9 cellular contexts compared by ENCODE assay signal in the genomic region with DNA sequence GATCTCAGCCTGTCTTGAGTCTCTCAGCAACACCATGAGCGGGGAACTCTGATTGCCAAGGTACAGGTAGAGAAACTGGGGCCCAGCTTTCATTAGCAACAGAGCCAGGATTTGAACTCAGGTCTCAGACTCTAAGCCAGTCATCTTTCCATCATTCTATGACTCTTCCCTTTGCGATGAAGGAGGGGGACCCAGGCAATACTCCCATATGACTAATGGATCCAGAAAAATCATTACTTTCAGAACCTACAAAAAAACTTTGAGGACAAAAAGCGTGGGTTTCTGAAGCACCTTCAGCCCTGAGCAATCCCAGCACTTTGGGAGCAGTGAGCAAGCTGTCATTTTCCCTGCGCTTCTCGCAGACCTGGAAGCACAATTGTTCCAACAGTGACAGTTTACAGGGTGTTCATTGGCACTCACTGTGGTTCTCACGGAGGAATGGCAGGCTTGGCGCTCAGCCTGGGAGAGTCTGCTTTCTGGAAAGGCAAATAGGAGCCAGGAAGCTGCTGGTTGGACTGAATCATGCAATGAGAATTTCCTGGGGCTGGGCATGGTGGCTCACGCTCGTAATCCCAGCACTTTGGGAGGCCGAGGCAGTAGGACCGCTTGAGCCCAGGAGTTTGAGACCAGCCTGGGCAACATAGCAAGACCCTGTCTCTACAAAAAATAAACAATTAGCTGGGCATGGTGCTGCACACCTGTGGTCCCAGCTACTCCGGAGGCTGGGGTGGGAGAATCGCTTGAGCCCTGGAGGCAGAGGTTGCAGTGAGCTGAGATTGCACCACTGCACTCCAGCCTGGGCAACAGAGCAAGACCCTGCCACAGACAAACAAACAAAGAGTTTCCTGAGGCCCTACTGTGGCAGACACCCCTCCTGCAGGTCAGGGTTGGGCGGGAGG. TPM values are rescaled to one million over a fixed set of nuclear protein-coding genes. Genes with fewer than 3 reads are reported as not detected.
DNase-seq lines count a peak whose midpoint lies in the region; ATAC-seq, FAIRE-seq and TF ChIP-seq lines count a peak whose summit lies in the region.
"Had no signal": no experiment of that assay in that cellular context is flagged by ENCODE, and none has a peak within 500 bp of the region (broad histone marks: within the 10 kb centered on the region; RNA-seq: fewer than 3 reads in every experiment).

No MANE protein-coding gene starts in this region.

- CTCF ChIA-PET in AG04449 (lab: Yijun Ruan, JAX) (interaction anchor here (0.9 to 7.2 kb wide), 13 partner anchors 9 to 137 kb away, joined by 3 to 206 read pairs (median 13); no protein-coding TSS in a partner anchor), MCF 10A (lab: Yijun Ruan, JAX) (interaction anchor here (0.6 to 7.0 kb wide), 5 partner anchors 33 to 193 kb away, joined by 3 to 112 read pairs (median 5); no protein-coding TSS in a partner anchor), HepG2 (lab: Yijun Ruan, JAX; ENCODE audit: low intra/inter-chr PET ratio, low total read pairs) (no interaction called here)

- H3K79me2 ChIP-seq in HepG2 (ENCODE audit: insufficient read depth, low read length): no peaks in the 10 kb centered on the region

- 37% methylated on average over 6 of the region's 14 CpGs for WGBS in HepG2 (ENCODE audit: low lambda C conversion rate)

- ATAC-seq in HepG2: peak; percentile 61
- no peak for ATAC-seq in HG02588 (IDR thresholded peaks at IDR 0.05; ENCODE audit: unreplicated experiment)

- H3K36me3 ChIP-seq in HepG2 (replicated peaks in 1 of 2; ENCODE audit: control insufficient read depth in 1 of 2, insufficient read depth in 2 of 2, low read length in 2 of 2): no peaks in the 10 kb centered on the region

- H3K27me3 Mint-ChIP-seq in MCF 10A (ENCODE audit: insufficient read depth, unreplicated experiment): no peaks in the 10 kb centered on the region

- peaks cover 51% of the 10 kb centered on the region for H3K4me1 ChIP-seq in HepG2 (ENCODE audit: insufficient read depth, low read length)

- H3K4me1 Mint-ChIP-seq in MCF 10A (ENCODE audit: insufficient read depth, unreplicated experiment): peaks cover 12% of the 10 kb centered on the region

- FAIRE-seq in HepG2 (lab: Jason Lieb, UNC) (no peak), urothelium cell line (lab: Jason Lieb, UNC) (peak; percentile 44)

- H3K4me3 ChIP-seq in AG04449 (ENCODE audit: low read depth, low read length) (no peak overlapping the region), HepG2 (replicated peaks in 1 of 3; ENCODE audit: insufficient read depth in 1 of 3, low read depth in 2 of 3, low read length in 3 of 3) (no peak overlapping the region; a peak in 1 of 6 replicates)

- no peaks in the 10 kb centered on the region for H3K9me3 ChIP-seq in HepG2 (ENCODE audit: low read length)

- no peak for TF ChIP-seq POLR2A in HepG2 (IDR thresholded peaks at IDR 0.05; ENCODE audit: insufficient read depth in 1 of 2, low read depth in 2 of 2, low read length in 2 of 2)

- in situ Hi-C loops in HepG2 (cut with HindIII; ENCODE audit: extremely low pct_ligation_motif_present, low pct_unique_long_range_greater_than_20kb): loop anchor here (5.0 kb wide), 1 partner anchor 64 kb away; no protein-coding TSS in a partner anchor

- no peaks in the 10 kb centered on the region for H4K20me1 ChIP-seq in HepG2 (ENCODE audit: insufficient read depth, low read length)

- TF ChIP-seq RAD21 in HepG2 (CRISPR knock-in tag; IDR thresholded peaks at IDR 0.05): no peak

- H3K27me3 ChIP-seq in HepG2 (ENCODE audit: control insufficient read depth in 1 of 2, insufficient read depth in 2 of 2, low read length in 2 of 2): peaks cover 0 to 8% of the 10 kb centered on the region in 2 experiments; a peak in 1 of 5 replicates

- H3K4me2 ChIP-seq in HepG2 (ENCODE audit: low read depth, low read length): peak overlapping the region; percentile 46

- no peak overlapping the region for H3K9ac ChIP-seq in HepG2 (ENCODE audit: insufficient read depth, low read depth, low read length)

- intact Hi-C loops in MCF 10A (cut with micrococcal nuclease): loop anchor here (5.0 kb wide), 2 partner anchors 114 to 129 kb away; no protein-coding TSS in a partner anchor
- intact Hi-C loops in HepG2 (cut with micrococcal nuclease; ENCODE audit: unreplicated experiment): no loop called here

- H3K4me3 Mint-ChIP-seq in MCF 10A (ENCODE audit: unreplicated experiment): peak overlapping the region; percentile 14
- H3K4me3 Mint-ChIP-seq: central memory CD8-positive, alpha-beta T cell had no signal

- H3K27ac Mint-ChIP-seq in MCF 10A (ENCODE audit: low read depth, unreplicated experiment): peak overlapping the region; percentile 70

- DNase-seq in AG04449 (ENCODE audit: low read depth, low spot score) (peak; percentile 86), LHCN-M2 (ENCODE audit: low read depth) (peak; percentile 89), MCF 10A (ENCODE audit: unreplicated experiment) (peak; percentile 98), HepG2 (ENCODE audit: low spot score) (peak; percentile 55), urothelium cell line (ENCODE audit: low spot score) (peak; percentile 88), KG1 (lab: John Stamatoyannopoulos, UW) (no peak)
- DNase-seq in activated CD4-positive, alpha-beta T cell treated with anti-CD3 and anti-CD28 coated beads, Interleukin-2, amount 50 U/mL, for 4 hours: no peak

- peaks cover 6% of the 10 kb centered on the region for H3K36me3 Mint-ChIP-seq in MCF 10A (ENCODE audit: insufficient read depth, unreplicated experiment)

- TF ChIP-seq EP300 in HepG2 (IDR thresholded peaks at IDR 0.05; ENCODE audit: low read depth in 2 of 2, low read length in 2 of 2) (no peak), HepG2 (CRISPR knock-in tag; IDR thresholded peaks at IDR 0.05; ENCODE audit: borderline replicate concordance) (no peak)

- H3K9me3 Mint-ChIP-seq in MCF 10A (ENCODE audit: unreplicated experiment): peaks cover 2% of the 10 kb centered on the region
- H3K9me3 Mint-ChIP-seq: central memory CD8-positive, alpha-beta T cell had no signal

- H2AFZ ChIP-seq in HepG2 (ENCODE audit: low read length): no peak overlapping the region

- TF ChIP-seq CTCF in AG04449 (IDR thresholded peaks at IDR 0.05; ENCODE audit: insufficient read depth, low read length, missing control alignments) (no peak), MCF 10A (IDR thresholded peaks at IDR 0.05; ENCODE audit: unreplicated experiment) (no peak), HepG2 (CRISPR knock-in tag; IDR thresholded peaks at IDR 0.05) (no peak)

- POLR2A ChIA-PET in AG04449 (lab: Yijun Ruan, JAX): interaction anchor here (0.6 to 1.0 kb wide), 4 partner anchors 21 to 108 kb away, joined by 3 to 4 read pairs (median 3); partner anchors contain the start of gene ENO1
- POLR2A ChIA-PET in MCF 10A (lab: Yijun Ruan, JAX): interaction anchor here (0.6 to 2.4 kb wide), 15 partner anchors 12 to 132 kb away, joined by 3 to 10 read pairs (median 4); partner anchors contain the start of gene ENO1
- POLR2A ChIA-PET in HepG2 (lab: Yijun Ruan, JAX): interaction anchor here (1.1 kb wide), 1 partner anchor 23 kb away, joined by 3 read pairs; no protein-coding TSS in a partner anchor

- H3K27ac ChIP-seq in HepG2 (ENCODE audit: extremely low read length, insufficient read depth, low read length): no peak overlapping the region

- no TSS peak for BruUV-seq in MCF 10A (replicated peaks; lab: Mats Ljungman, UMichigan)
- BruUV-seq in HepG2 (replicated peaks; lab: Mats Ljungman, UMichigan): no TSS peak

RNA-seq across cellular contexts. Expression of gene SLC2A7, which starts 40.1 kb away (rescaled TPM):
- total RNA-seq in LHCN-M2 (2014; rRNA removed): not detected in 2 replicates
- polyA plus RNA-seq in LHCN-M2 (2012): not detected
- total RNA-seq in MCF 10A (2022): not detected in 2 replicates
- not detected in 2 replicates for total RNA-seq in HepG2 (2016; rRNA removed; fragmentation: Illumina TruSeq; extraction: Trizol)
- not detected in 2 replicates for total RNA-seq in HepG2 (2016; cell fraction: cytosol; rRNA removed; fragmentation: Illumina TruSeq; extraction: Trizol; ENCODE audit: low read depth)
- not detected in 2 replicates for total RNA-seq in HepG2 (2016; cell fraction: insoluble cytoplasmic fraction; rRNA removed; fragmentation: Illumina TruSeq; extraction: Trizol)
- total RNA-seq in HepG2 (2016; cell fraction: membrane; rRNA removed; fragmentation: Illumina TruSeq; extraction: Trizol): not detected in 2 replicates
- total RNA-seq in HepG2 (2016; cell fraction: nucleus; rRNA removed; fragmentation: Illumina TruSeq; extraction: Trizol): not detected in 2 replicates
- not detected in 2 replicates for polyA plus RNA-seq in HepG2 (2011; rRNA removed)
- polyA plus RNA-seq in HepG2 (2011; cell fraction: cytosol; rRNA removed): not detected in 2 replicates
- not detected in 2 replicates for polyA plus RNA-seq in HepG2 (2011; cell fraction: nucleus; rRNA removed)
- polyA plus RNA-seq in HepG2 (2012): not detected in 2 replicates
- not detected in 2 replicates for polyA plus RNA-seq in HepG2 (2016; cell fraction: cytosol; fragmentation: Illumina TruSeq; extraction: Trizol; ENCODE audit: low read depth)
- not detected in 2 replicates for polyA plus RNA-seq in HepG2 (2016; cell fraction: insoluble cytoplasmic fraction; fragmentation: Illumina TruSeq; extraction: Trizol; ENCODE audit: low read depth)
- not detected in 2 replicates for polyA plus RNA-seq in HepG2 (2016; cell fraction: membrane; fragmentation: Illumina TruSeq; extraction: Trizol; ENCODE audit: low read depth)
- not detected in 2 replicates for polyA plus RNA-seq in HepG2 (2016; cell fraction: nucleus; fragmentation: Illumina TruSeq; extraction: Trizol; ENCODE audit: insufficient read depth, low read depth)
- polyA minus RNA-seq in HepG2 (2011; rRNA and poly(A)+ RNA removed; ENCODE audit: low replicate concordance): not detected in 2 replicates
- not detected in 2 replicates for polyA minus RNA-seq in HepG2 (2011; cell fraction: cytosol; rRNA and poly(A)+ RNA removed)
- polyA minus RNA-seq in HepG2 (2011; cell fraction: nucleus; rRNA and poly(A)+ RNA removed): not detected in 2 replicates

RNA-seq across cellular contexts. Expression of gene CA6, which starts 40.5 kb away (rescaled TPM):
- total RNA-seq in LHCN-M2 (2014; rRNA removed) (not detected in 2 replicates), MCF 10A (2022) (not detected in 2 replicates), HepG2 (2016; rRNA removed; fragmentation: Illumina TruSeq; extraction: Trizol) (not detected in 2 replicates)
- polyA plus RNA-seq in LHCN-M2 (2012): not detected
- not detected in 2 replicates for total RNA-seq in HepG2 (2016; cell fraction: cytosol; rRNA removed; fragmentation: Illumina TruSeq; extraction: Trizol; ENCODE audit: low read depth)
- total RNA-seq in HepG2 (2016; cell fraction: insoluble cytoplasmic fraction; rRNA removed; fragmentation: Illumina TruSeq; extraction: Trizol): not detected in 2 replicates
- total RNA-seq in HepG2 (2016; cell fraction: membrane; rRNA removed; fragmentation: Illumina TruSeq; extraction: Trizol): not detected in 2 replicates
- not detected in 2 replicates for total RNA-seq in HepG2 (2016; cell fraction: nucleus; rRNA removed; fragmentation: Illumina TruSeq; extraction: Trizol)
- polyA plus RNA-seq in HepG2 (2011; rRNA removed): not detected in 2 replicates
- not detected in 2 replicates for polyA plus RNA-seq in HepG2 (2011; cell fraction: cytosol; rRNA removed)
- not detected in 2 replicates for polyA plus RNA-seq in HepG2 (2011; cell fraction: nucleus; rRNA removed)
- polyA plus RNA-seq in HepG2 (2012): not detected in 2 replicates
- not detected in 2 replicates for polyA plus RNA-seq in HepG2 (2016; cell fraction: cytosol; fragmentation: Illumina TruSeq; extraction: Trizol; ENCODE audit: low read depth)
- not detected in 2 replicates for polyA plus RNA-seq in HepG2 (2016; cell fraction: insoluble cytoplasmic fraction; fragmentation: Illumina TruSeq; extraction: Trizol; ENCODE audit: low read depth)
- polyA plus RNA-seq in HepG2 (2016; cell fraction: membrane; fragmentation: Illumina TruSeq; extraction: Trizol; ENCODE audit: low read depth): not detected in 2 replicates
- not detected in 2 replicates for polyA plus RNA-seq in HepG2 (2016; cell fraction: nucleus; fragmentation: Illumina TruSeq; extraction: Trizol; ENCODE audit: insufficient read depth, low read depth)
- not detected in 2 replicates for polyA minus RNA-seq in HepG2 (2011; rRNA and poly(A)+ RNA removed; ENCODE audit: low replicate concordance)
- polyA minus RNA-seq in HepG2 (2011; cell fraction: cytosol; rRNA and poly(A)+ RNA removed): not detected in 2 replicates
- not detected in 2 replicates for polyA minus RNA-seq in HepG2 (2011; cell fraction: nucleus; rRNA and poly(A)+ RNA removed)

Comparison
In these comparisons a context has a peak if more than half of its experiments do, and no peak if none do; other contexts are left out.
1. DNase-seq: peak in AG04449 (single experiment), LHCN-M2 (single experiment), MCF 10A (single experiment), HepG2 (single experiment) and urothelium cell line (single experiment); none in KG1 (single experiment) and activated CD4-positive, alpha-beta T cell treated with anti-CD3 and anti-CD28 coated beads, Interleukin-2, amount 50 U/mL, for 4 hours (0 of 2).